In genomic region chr14:103616635-103617300, GRCh38 we compare ENCODE assay signal across 29 cellular contexts.
"Had no signal": no experiment of that assay in that cellular context is flagged by ENCODE, and none has a peak within 500 bp of the region (broad histone marks: within the 10 kb centered on the region; RNA-seq: fewer than 3 reads in every experiment).

No MANE protein-coding gene starts in this region.

- H3K27me3 Mint-ChIP-seq: brain had no signal

- H3K27ac ChIP-seq: SJCRH30, SK-N-MC, WERI-Rb-1 had no signal

- H3K27me3 ChIP-seq: SJCRH30 had no signal

- H3K9me3 ChIP-seq: SJCRH30 had no signal

- H3K36me3 Mint-ChIP-seq: activated CD8-positive, alpha-beta memory T cell treated with anti-CD3 and anti-CD28 coated beads, Interleukin-2, amount 10 ng/mL, durations not matched to agents 7 days and 5 days; activated naive CD4-positive, alpha-beta T cell treated with anti-CD3 and anti-CD28 coated beads, Interleukin-2, amount 10 ng/mL, durations not matched to agents 7 days and 5 days; activated naive CD8-positive, alpha-beta T cell had no signal

- H3K4me3 Mint-ChIP-seq: activated CD4-positive, alpha-beta memory T cell treated with anti-CD3 and anti-CD28 coated beads, Interleukin-2, amount 10 ng/mL, durations not matched to agents 7 days and 5 days; activated CD8-positive, alpha-beta memory T cell treated with anti-CD3 and anti-CD28 coated beads, Interleukin-2, amount 10 ng/mL, durations not matched to agents 7 days and 5 days; activated naive CD4-positive, alpha-beta T cell treated with anti-CD3 and anti-CD28 coated beads, Interleukin-2, amount 10 ng/mL, durations not matched to agents 7 days and 5 days; activated naive CD8-positive, alpha-beta T cell; activated naive CD8-positive, alpha-beta T cell treated with anti-CD3 and anti-CD28 coated beads, Interleukin-2, amount 50 U/mL, for 24 hours; brain had no signal

- H3K9me3 Mint-ChIP-seq: activated CD4-positive, alpha-beta memory T cell treated with anti-CD3 and anti-CD28 coated beads, Interleukin-2, amount 10 ng/mL, durations not matched to agents 7 days and 5 days; activated naive CD4-positive, alpha-beta T cell treated with anti-CD3 and anti-CD28 coated beads, Interleukin-2, amount 10 ng/mL, durations not matched to agents 7 days and 5 days; activated naive CD8-positive, alpha-beta T cell treated with anti-CD3 and anti-CD28 coated beads, Interleukin-2, amount 50 U/mL, for 24 hours had no signal

- H3K27ac Mint-ChIP-seq: activated CD4-positive, alpha-beta memory T cell treated with anti-CD3 and anti-CD28 coated beads, Interleukin-2, amount 10 ng/mL, durations not matched to agents 7 days and 5 days; activated CD8-positive, alpha-beta memory T cell treated with anti-CD3 and anti-CD28 coated beads, Interleukin-2, amount 10 ng/mL, durations not matched to agents 7 days and 5 days; activated naive CD4-positive, alpha-beta T cell treated with anti-CD3 and anti-CD28 coated beads, Interleukin-2, amount 10 ng/mL, durations not matched to agents 7 days and 5 days; activated naive CD8-positive, alpha-beta T cell; activated naive CD8-positive, alpha-beta T cell treated with anti-CD3 and anti-CD28 coated beads, Interleukin-2, amount 50 U/mL, for 24 hours had no signal

- DNase-seq: activated CD4-positive, alpha-beta memory T cell treated with anti-CD3 and anti-CD28 coated beads, Interleukin-2, amount 10 ng/mL, durations not matched to agents 7 days and 5 days; activated CD4-positive, alpha-beta T cell treated with anti-CD3 and anti-CD28 coated beads for 1 hour; activated CD4-positive, alpha-beta T cell treated with anti-CD3 and anti-CD28 coated beads for 48 hours; activated CD4-positive, CD25-positive, alpha-beta regulatory T cell; activated CD8-positive, alpha-beta memory T cell treated with anti-CD3 and anti-CD28 coated beads for 24 hours; activated CD8-positive, alpha-beta memory T cell treated with anti-CD3 and anti-CD28 coated beads, Interleukin-2, amount 10 ng/mL, durations not matched to agents 7 days and 5 days; activated CD8-positive, alpha-beta memory T cell treated with anti-CD3 and anti-CD28 coated beads, Interleukin-2, amount 50 U/mL, for 48 hours; activated effector memory CD4-positive, alpha-beta T cell treated with Interleukin-2 at 50 U/mL for 16 hours; activated naive CD4-positive, alpha-beta T cell treated with anti-CD3 and anti-CD28 coated beads, Interleukin-2, amount 10 ng/mL, durations not matched to agents 7 days and 5 days; activated naive CD8-positive, alpha-beta T cell treated with anti-CD3 and anti-CD28 coated beads, Interleukin-2, amount 50 U/mL, for 24 hours; activated T-cell treated with anti-CD3 and anti-CD28 coated beads, Interleukin-2, amount 50 U/mL, for 48 hours; anterior cingulate cortex; caudate nucleus; Karpas-422; KBM-7; NCI-H1105; NCI-H1417 treated with DMSO at 0.1 percent for 48 hours; NCI-H187 treated with DMSO at 0.1 percent for 48 hours; NCI-H2081; NCI-H524 treated with DMSO at 0.1 percent for 48 hours; SHP77; SJCRH30; T1000; WERI-Rb-1 had no signal

- H3K4me3 ChIP-seq: SJCRH30, SK-N-MC had no signal

- H3K4me1 ChIP-seq: SJCRH30 had no signal

- FAIRE-seq: bronchial epithelial cell had no signal

- H3K36me3 ChIP-seq: SJCRH30, WERI-Rb-1 had no signal

- ATAC-seq: activated CD8-positive, alpha-beta memory T cell treated with anti-CD3 and anti-CD28 coated beads, Interleukin-2, amount 10 ng/mL, durations not matched to agents 7 days and 5 days; activated naive CD8-positive, alpha-beta T cell treated with anti-CD3 and anti-CD28 coated beads, Interleukin-2, amount 50 U/mL, for 24 hours; Panc1 had no signal

- H3K4me1 Mint-ChIP-seq: activated CD4-positive, alpha-beta memory T cell treated with anti-CD3 and anti-CD28 coated beads, Interleukin-2, amount 10 ng/mL, durations not matched to agents 7 days and 5 days; activated CD8-positive, alpha-beta memory T cell treated with anti-CD3 and anti-CD28 coated beads, Interleukin-2, amount 10 ng/mL, durations not matched to agents 7 days and 5 days; activated naive CD4-positive, alpha-beta T cell treated with anti-CD3 and anti-CD28 coated beads, Interleukin-2, amount 10 ng/mL, durations not matched to agents 7 days and 5 days; activated naive CD8-positive, alpha-beta T cell treated with anti-CD3 and anti-CD28 coated beads, Interleukin-2, amount 50 U/mL, for 24 hours had no signal
